2 cellular contexts compared by ENCODE assay signal in genomic region chr15:25208735-25209134, GRCh38.
TF ChIP-seq lines count a peak whose summit lies in the region.

No MANE protein-coding gene starts in this region.

TF ChIP-seq in GM23338, 12 proteins besides CTCF, POLR2A, EP300 and RAD21:
- no peak for TF ChIP-seq ZNF114 (CRISPR knock-in tag; IDR thresholded peaks at IDR 0.05)
- TF ChIP-seq ETS1 (IDR thresholded peaks at IDR 0.05) = no peak
- TF ChIP-seq POLR2AphosphoS5 (IDR thresholded peaks at IDR 0.05; ENCODE audit: low read depth) = no peak
- TF ChIP-seq REST (IDR thresholded peaks at IDR 0.05; ENCODE audit: unreplicated experiment) = no peak
- no peak for TF ChIP-seq ZNF331 (CRISPR knock-in tag; IDR thresholded peaks at IDR 0.05; ENCODE audit: low read depth)

TF ChIP-seq in H1, 55 proteins besides CTCF, POLR2A, EP300 and RAD21:
- TF ChIP-seq CEBPB (IDR thresholded peaks at IDR 0.05; ENCODE audit: low read depth, low read length) (0 out of 2 replicates have a peak, but pooled peaks have one; percentile 24), ASH2L (IDR thresholded peaks at IDR 0.05; ENCODE audit: low read length) (no peak)
